ENCODE assay signal across 33 cellular contexts in genomic region chr11:59088164-59088563, GRCh38. TPM values are rescaled to one million over a fixed set of nuclear protein-coding genes. Genes with fewer than 3 reads are reported as not detected.
"Had no signal": no experiment of that assay in that cellular context is flagged by ENCODE, and none has a peak within 500 bp of the region (broad histone marks: within the 10 kb centered on the region; RNA-seq: fewer than 3 reads in every experiment).

No MANE protein-coding gene starts in this region.

- DNase-seq: activated CD4-positive, alpha-beta T cell treated with anti-CD3 and anti-CD28 coated beads, Interleukin-2, amount 50 U/mL, for 1 hour; activated CD8-positive, alpha-beta memory T cell treated with anti-CD3 and anti-CD28 coated beads, Interleukin-2, amount 10 ng/mL, durations not matched to agents 7 days and 5 days; activated CD8-positive, alpha-beta T cell treated with anti-CD3 and anti-CD28 coated beads for 36 hours; activated naive CD8-positive, alpha-beta T cell treated with anti-CD3 and anti-CD28 coated beads, Interleukin-2, amount 50 U/mL, for 24 hours; activated T-cell treated with anti-CD3 and anti-CD28 coated beads, Interleukin-2, amount 50 U/mL, for 48 hours; amygdala; caudate nucleus; cortex of kidney; effector memory CD8-positive, alpha-beta T cell; hippocampal formation; left cardiac atrium; left ventricle myocardium superior; naive thymus-derived CD8-positive, alpha-beta T cell; nucleus accumbens; pancreas; sigmoid colon; small intestine; stimulated activated CD4-positive, alpha-beta T cell treated with anti-CD3 and anti-CD28 coated beads, Interleukin-4, amount 100 ng/mL, for 24 hours; tibial artery; upper lobe of right lung had no signal

- H3K36me3 ChIP-seq: gastroesophageal sphincter, pancreas, prostate gland, sigmoid colon, suprapubic skin, tibial artery, upper lobe of right lung had no signal

- H3K4me3 ChIP-seq: gastroesophageal sphincter, pancreas, prostate gland, sigmoid colon, suprapubic skin, tibial artery, upper lobe of right lung had no signal

- H3K4me1 ChIP-seq: gastroesophageal sphincter, pancreas, prostate gland, sigmoid colon, suprapubic skin, tibial artery, upper lobe of right lung had no signal

- H3K27me3 ChIP-seq: sigmoid colon, suprapubic skin, upper lobe of right lung had no signal

- FAIRE-seq: keratinocyte, pancreas, small intestine had no signal

- ATAC-seq: activated CD8-positive, alpha-beta memory T cell treated with anti-CD3 and anti-CD28 coated beads, Interleukin-2, amount 10 ng/mL, durations not matched to agents 7 days and 5 days; activated CD8-positive, alpha-beta T cell treated with anti-CD3 and anti-CD28 coated beads for 36 hours; activated naive CD8-positive, alpha-beta T cell treated with anti-CD3 and anti-CD28 coated beads, Interleukin-2, amount 50 U/mL, for 24 hours; effector memory CD8-positive, alpha-beta T cell; gastroesophageal sphincter; left cardiac atrium; left ventricle myocardium superior; naive thymus-derived CD8-positive, alpha-beta T cell; pancreas; stimulated activated effector memory CD8-positive, alpha-beta T cell treated with anti-CD3 and anti-CD28 coated beads, Interleukin-12 subunit alpha, Interleukin-12 subunit beta, amount 100 ng/mL, for 72 hours; upper lobe of right lung; WTC11 had no signal

- H3K9me3 ChIP-seq: gastroesophageal sphincter, pancreas, prostate gland, sigmoid colon, suprapubic skin, tibial artery, upper lobe of right lung had no signal

- H3K27ac ChIP-seq: gastroesophageal sphincter, pancreas, prostate gland, sigmoid colon, suprapubic skin, tibial artery, upper lobe of right lung had no signal

RNA-seq across cellular contexts. Expression of gene GLYATL1B, which starts 2.1 kb away (rescaled TPM):
- total RNA-seq: activated CD8-positive, alpha-beta memory T cell treated with anti-CD3 and anti-CD28 coated beads, Interleukin-2, amount 10 ng/mL, durations not matched to agents 7 days and 5 days; activated CD8-positive, alpha-beta T cell treated with anti-CD3 and anti-CD28 coated beads for 36 hours; activated T-helper 2 cell treated with anti-CD3 and anti-CD28 coated beads, Interferon-gamma antibody, Interleukin-2, Interleukin-4, amounts not matched to agents 10 μg/mL and 5 μg/mL and 100 μg/mL, durations not matched to agents 14 hours and 24 hours and 36 hours; chondrocyte; fibroblast of lung; fibroblast of villous mesenchyme; gastroesophageal sphincter; left cardiac atrium; left ventricle myocardium superior; lung microvascular endothelial cell; naive thymus-derived CD8-positive, alpha-beta T cell; neural crest cell; pancreas; prostate gland; sigmoid colon; suprapubic skin; upper lobe of right lung; WTC11 had no signal
- polyA plus RNA-seq: esophagus; fibroblast of lung; keratinocyte; naive thymus-derived CD8-positive, alpha-beta T cell; pancreas; sigmoid colon; small intestine had no signal

RNA-seq across cellular contexts. Expression of gene FAM111B, which starts 18.9 kb away (rescaled TPM):
- polyA plus RNA-seq: naive thymus-derived CD8-positive, alpha-beta T cell had no signal
